In the genomic region with DNA sequence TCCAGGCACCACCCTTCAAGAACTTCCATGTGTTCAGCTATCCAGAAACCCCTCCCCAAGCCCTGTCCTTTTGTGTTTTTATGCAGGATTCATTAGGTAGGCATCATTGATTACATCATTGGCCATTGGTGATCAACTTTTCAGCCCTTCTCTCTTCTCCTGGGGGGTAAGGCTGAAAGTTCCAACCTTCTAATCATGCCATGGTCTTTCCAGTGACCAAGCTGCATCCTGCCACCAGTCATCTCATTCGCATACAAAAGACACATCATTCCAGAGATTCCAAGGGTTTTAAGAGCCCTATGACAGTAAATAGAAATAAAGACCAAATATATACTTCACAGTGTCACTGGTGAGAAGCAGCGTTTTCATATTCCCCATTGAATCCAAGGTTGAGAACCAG, we compare ENCODE assay signal across 20 cellular contexts. TPM values are rescaled to one million over a fixed set of nuclear protein-coding genes. Genes with fewer than 3 reads are reported as not detected.
DNase-seq lines count a peak whose midpoint lies in the region; ATAC-seq and TF ChIP-seq lines count a peak whose summit lies in the region.
"Had no signal": no experiment of that assay in that cellular context is flagged by ENCODE, and none has a peak within 500 bp of the region (broad histone marks: within the 10 kb centered on the region; RNA-seq: fewer than 3 reads in every experiment).

No MANE protein-coding gene starts in this region.

- no peaks in the 10 kb centered on the region for H3K79me2 ChIP-seq in GM23338 (replicated peaks; ENCODE audit: insufficient read depth)
- H3K79me2 ChIP-seq in neural cell (replicated peaks; ENCODE audit: insufficient read depth, low read length): no peaks in the 10 kb centered on the region

- H3K9ac ChIP-seq in neural cell (ENCODE audit: low read length): no peak overlapping the region
- H3K9ac ChIP-seq: KMS-11 had no signal

- H4K20me1 ChIP-seq in GM23338 (replicated peaks; ENCODE audit: insufficient read depth) (no peaks in the 10 kb centered on the region), neural cell (ENCODE audit: insufficient read depth) (no peaks in the 10 kb centered on the region)

- POLR2A ChIA-PET in activated naive CD8-positive, alpha-beta T cell treated with anti-CD3 and anti-CD28 coated beads, Interleukin-2, amount 10 ng/mL, durations not matched to agents 7 days and 5 days (lab: Charles Lee): interaction anchor here (0.8 to 2.1 kb wide), 5 partner anchors 25 to 542 kb away, joined by 3 to 6 read pairs (median 4); a partner anchor contains a TSS

- H3K36me3 Mint-ChIP-seq in activated naive CD8-positive, alpha-beta T cell treated with anti-CD3 and anti-CD28 coated beads for 36 hours: peaks cover 10% of the 10 kb centered on the region
- H3K36me3 Mint-ChIP-seq in activated naive CD8-positive, alpha-beta T cell treated with anti-CD3 and anti-CD28 coated beads, Interleukin-2, amount 50 U/mL, for 24 hours (ENCODE audit: low read depth): no peaks in the 10 kb centered on the region
- H3K36me3 Mint-ChIP-seq in GM23338 (ENCODE audit: low read depth): no peaks in the 10 kb centered on the region
- H3K36me3 Mint-ChIP-seq in activated naive CD8-positive, alpha-beta T cell treated with anti-CD3 and anti-CD28 coated beads, Interleukin-2, amount 10 ng/mL, durations not matched to agents 7 days and 5 days: no peaks in the 10 kb centered on the region
- H3K36me3 Mint-ChIP-seq: CD4-positive, alpha-beta memory T cell had no signal

- H2AFZ ChIP-seq in GM23338 (no peak overlapping the region), neural cell (ENCODE audit: low read depth, low read length) (no peak overlapping the region)

- H3K4me2 ChIP-seq in GM23338 (0 out of 2 replicates have a peak overlapping the region, but pooled peaks have one; percentile 46), neural cell (ENCODE audit: low read length) (peak overlapping the region; percentile 9)
- H3K4me2 ChIP-seq: KMS-11 had no signal

- no peaks in the 10 kb centered on the region for H3K36me3 ChIP-seq in GM23338 (ENCODE audit: insufficient read depth)
- H3K36me3 ChIP-seq in neural cell (ENCODE audit: insufficient read depth, low read length): no peaks in the 10 kb centered on the region

- H3K4me3 ChIP-seq in GM23338 (no peak overlapping the region), neural cell (ENCODE audit: low read length) (no peak overlapping the region)

- peaks cover 1% of the 10 kb centered on the region for H3K9me3 Mint-ChIP-seq in activated naive CD8-positive, alpha-beta T cell treated with anti-CD3 and anti-CD28 coated beads for 36 hours
- no peaks in the 10 kb centered on the region for H3K9me3 Mint-ChIP-seq in activated naive CD8-positive, alpha-beta T cell treated with anti-CD3 and anti-CD28 coated beads, Interleukin-2, amount 50 U/mL, for 24 hours
- no peaks in the 10 kb centered on the region; the same call in 2 of the 3 replicates for H3K9me3 Mint-ChIP-seq in GM23338
- H3K9me3 Mint-ChIP-seq in activated naive CD8-positive, alpha-beta T cell treated with anti-CD3 and anti-CD28 coated beads, Interleukin-2, amount 10 ng/mL, durations not matched to agents 7 days and 5 days: no peaks in the 10 kb centered on the region
- H3K9me3 Mint-ChIP-seq: CD4-positive, alpha-beta memory T cell had no signal

- peaks cover 29% of the 10 kb centered on the region for H3K4me1 ChIP-seq in GM23338 (ENCODE audit: insufficient read depth)

- peaks cover 47% of the 10 kb centered on the region for H3K4me1 Mint-ChIP-seq in activated naive CD8-positive, alpha-beta T cell treated with anti-CD3 and anti-CD28 coated beads for 36 hours
- peaks cover 37% of the 10 kb centered on the region for H3K4me1 Mint-ChIP-seq in activated naive CD8-positive, alpha-beta T cell treated with anti-CD3 and anti-CD28 coated beads, Interleukin-2, amount 50 U/mL, for 24 hours
- H3K4me1 Mint-ChIP-seq in GM23338: peaks cover 33% of the 10 kb centered on the region
- H3K4me1 Mint-ChIP-seq in activated naive CD8-positive, alpha-beta T cell treated with anti-CD3 and anti-CD28 coated beads, Interleukin-2, amount 10 ng/mL, durations not matched to agents 7 days and 5 days: peaks cover 28% of the 10 kb centered on the region

- no peak for TF ChIP-seq CTCF in GM23338 (conservative IDR thresholded peaks at IDR 0.05; ENCODE audit: low read depth in 2 of 2)
- no peak for TF ChIP-seq CTCF in neural cell (IDR thresholded peaks at IDR 0.05; ENCODE audit: poor library complexity, severe bottlenecking)

- H3K9me3 ChIP-seq in neural cell (ENCODE audit: low read length): no peaks in the 10 kb centered on the region

- no peak for TF ChIP-seq EP300 in neural cell (conservative IDR thresholded peaks at IDR 0.05; ENCODE audit: poor library complexity, severe bottlenecking)

- no peak for TF ChIP-seq RAD21 in neural cell (conservative IDR thresholded peaks at IDR 0.05)

- no peaks in the 10 kb centered on the region for H3K27me3 Mint-ChIP-seq in activated naive CD8-positive, alpha-beta T cell treated with anti-CD3 and anti-CD28 coated beads for 36 hours
- peaks cover 3% of the 10 kb centered on the region for H3K27me3 Mint-ChIP-seq in activated naive CD8-positive, alpha-beta T cell treated with anti-CD3 and anti-CD28 coated beads, Interleukin-2, amount 50 U/mL, for 24 hours
- H3K27me3 Mint-ChIP-seq in GM23338 (ENCODE audit: insufficient read depth, low read depth, poor library complexity): peaks cover 5% of the 10 kb centered on the region
- H3K27me3 Mint-ChIP-seq in activated naive CD8-positive, alpha-beta T cell treated with anti-CD3 and anti-CD28 coated beads, Interleukin-2, amount 10 ng/mL, durations not matched to agents 7 days and 5 days: no peaks in the 10 kb centered on the region
- H3K27me3 Mint-ChIP-seq: CD4-positive, alpha-beta memory T cell had no signal

- ATAC-seq in activated naive CD8-positive, alpha-beta T cell treated with anti-CD3 and anti-CD28 coated beads, Interleukin-2, amount 50 U/mL, for 24 hours: no peak
- ATAC-seq in GM23338: no peak
- ATAC-seq in activated naive CD8-positive, alpha-beta T cell treated with anti-CD3 and anti-CD28 coated beads, Interleukin-2, amount 10 ng/mL, durations not matched to agents 7 days and 5 days (ENCODE audit: low read depth): no peak
- no peak for ATAC-seq in GM18867 (IDR thresholded peaks at IDR 0.05; ENCODE audit: unreplicated experiment)
- no peak for ATAC-seq in GM21825 (IDR thresholded peaks at IDR 0.05; ENCODE audit: unreplicated experiment)

- H3F3A ChIP-seq in GM23338 (replicated peaks; ENCODE audit: low read depth) (no peaks in the 10 kb centered on the region), neural cell (ENCODE audit: insufficient read depth, low read length, poor library complexity, severe bottlenecking) (no peaks in the 10 kb centered on the region)

- H3K27ac ChIP-seq in GM23338 (ENCODE audit: low read depth) (no peak overlapping the region), neural cell (ENCODE audit: low read length) (no peak overlapping the region)
- H3K27ac ChIP-seq: KMS-11 had no signal

- no peak for DNase-seq in activated naive CD8-positive, alpha-beta T cell treated with anti-CD3 and anti-CD28 coated beads for 36 hours
- DNase-seq in activated naive CD8-positive, alpha-beta T cell treated with anti-CD3 and anti-CD28 coated beads, Interleukin-2, amount 50 U/mL, for 24 hours: no peak
- DNase-seq in GM23338 (ENCODE audit: low spot score): no peak
- DNase-seq in activated naive CD8-positive, alpha-beta T cell treated with anti-CD3 and anti-CD28 coated beads, Interleukin-2, amount 10 ng/mL, durations not matched to agents 7 days and 5 days: no peak
- no peak for DNase-seq in activated effector memory CD4-positive, alpha-beta T cell treated with anti-CD3 and anti-CD28 coated beads, Interleukin-2, amount 50 U/mL, for 16 hours
- DNase-seq: CD4-positive, alpha-beta memory T cell; COR-L47; DMS53; GOT3; HCEC 1CT; MM.1S; NCI-H1417 treated with DMSO at 0.1 percent for 48 hours; NCI-H187; NCI-H2171 treated with DMSO at 0.1 percent for 48 hours; NCI-H345; NCI-H510A treated with DMSO at 0.1 percent for 48 hours had no signal

- H3K27me3 ChIP-seq in GM23338 (ENCODE audit: insufficient read depth) (no peaks in the 10 kb centered on the region), neural cell (ENCODE audit: insufficient read depth, low read depth, low read length) (no peaks in the 10 kb centered on the region)

- H3K27ac Mint-ChIP-seq in activated naive CD8-positive, alpha-beta T cell treated with anti-CD3 and anti-CD28 coated beads for 36 hours: peak overlapping the region; percentile 99
- no peak overlapping the region for H3K27ac Mint-ChIP-seq in activated naive CD8-positive, alpha-beta T cell treated with anti-CD3 and anti-CD28 coated beads, Interleukin-2, amount 50 U/mL, for 24 hours
- H3K27ac Mint-ChIP-seq in GM23338: no peak overlapping the region
- peak overlapping the region; percentile 70 for H3K27ac Mint-ChIP-seq in activated naive CD8-positive, alpha-beta T cell treated with anti-CD3 and anti-CD28 coated beads, Interleukin-2, amount 10 ng/mL, durations not matched to agents 7 days and 5 days

- H3K9me2 ChIP-seq in GM23338 (ENCODE audit: insufficient read depth): no peaks in the 10 kb centered on the region
- H3K9me2 ChIP-seq in neural cell (ENCODE audit: insufficient read depth, low read length): no peaks in the 10 kb centered on the region

- no peak overlapping the region for H3K4me3 Mint-ChIP-seq in activated naive CD8-positive, alpha-beta T cell treated with anti-CD3 and anti-CD28 coated beads for 36 hours
- no peak overlapping the region for H3K4me3 Mint-ChIP-seq in activated naive CD8-positive, alpha-beta T cell treated with anti-CD3 and anti-CD28 coated beads, Interleukin-2, amount 50 U/mL, for 24 hours
- H3K4me3 Mint-ChIP-seq in GM23338: no peak overlapping the region
- H3K4me3 Mint-ChIP-seq in activated naive CD8-positive, alpha-beta T cell treated with anti-CD3 and anti-CD28 coated beads, Interleukin-2, amount 10 ng/mL, durations not matched to agents 7 days and 5 days: no peak overlapping the region
- H3K4me3 Mint-ChIP-seq: CD4-positive, alpha-beta memory T cell had no signal

TF ChIP-seq in GM23338, 12 proteins besides CTCF, POLR2A, EP300 and RAD21 (continues in another document):
- TF ChIP-seq STAT1 (IDR thresholded peaks at IDR 0.05; ENCODE audit: unreplicated experiment): no peak
- no peak for TF ChIP-seq CREB1 (CRISPR knock-in tag; IDR thresholded peaks at IDR 0.05; ENCODE audit: low read depth)
- TF ChIP-seq ZNF331 (CRISPR knock-in tag; IDR thresholded peaks at IDR 0.05; ENCODE audit: low read depth): no peak

TF ChIP-seq in neural cell, 6 proteins besides CTCF, POLR2A, EP300 and RAD21 (continues in another document):
- TF ChIP-seq TAF1 (IDR thresholded peaks at IDR 0.05; ENCODE audit: low read depth) (no peak), MXI1 (conservative IDR thresholded peaks at IDR 0.05; ENCODE audit: poor library complexity, severe bottlenecking) (no peak), EZH2 (IDR thresholded peaks at IDR 0.05; ENCODE audit: borderline replicate concordance, insufficient read depth, low read length, poor library complexity, severe bottlenecking) (no peak)

RNA-seq across cellular contexts. Expression of a gene that starts 48.2 kb away (rescaled TPM):
- 10 to 100 TPM; 46.7 to 47.1 TPM for total RNA-seq in activated naive CD8-positive, alpha-beta T cell treated with anti-CD3 and anti-CD28 coated beads for 36 hours
- total RNA-seq in GM23338 (2014; rRNA removed; shearing (Covaris generic)): 1.1 and 2.2 TPM in 2 replicates
- polyA plus RNA-seq in GM23338 (2016; fragmentation: Nextera tagmentation; extraction: Ambion mirVana) (4.5 and 5.7 TPM in 2 replicates), neural cell (22.3 and 32.2 TPM in 2 replicates)
- total RNA-seq in activated naive CD8-positive, alpha-beta T cell treated with anti-CD3 and anti-CD28 coated beads, Interleukin-2, amount 10 ng/mL, durations not matched to agents 7 days and 5 days: 1 to 10 TPM; 3.6 to 4.1 TPM
- polyA minus RNA-seq in neural cell: 8.8 and 9.5 TPM in 2 replicates
- total RNA-seq: CD4-positive, alpha-beta memory T cell had no signal

Comparison
In these comparisons a context has a peak if more than half of its experiments do, and no peak if none do; other contexts are left out.
1. H3K27ac Mint-ChIP-seq: peak in activated naive CD8-positive, alpha-beta T cell treated with anti-CD3 and anti-CD28 coated beads for 36 hours (single experiment) and activated naive CD8-positive, alpha-beta T cell treated with anti-CD3 and anti-CD28 coated beads, Interleukin-2, amount 10 ng/mL, durations not matched to agents 7 days and 5 days (single experiment); none in activated naive CD8-positive, alpha-beta T cell treated with anti-CD3 and anti-CD28 coated beads, Interleukin-2, amount 50 U/mL, for 24 hours (single experiment) and GM23338 (single experiment).
2. RNA of a gene that starts 48.2 kb away (total RNA-seq): 46.7 to 47.1 TPM in activated naive CD8-positive, alpha-beta T cell treated with anti-CD3 and anti-CD28 coated beads for 36 hours; 3.6 to 4.1 TPM in activated naive CD8-positive, alpha-beta T cell treated with anti-CD3 and anti-CD28 coated beads, Interleukin-2, amount 10 ng/mL, durations not matched to agents 7 days and 5 days and 1.1 to 2.2 TPM in GM23338; every median in the first group is over 4 times any median in the second.